In genomic region chr7:98119257-98119918, GRCh38 we compare ENCODE assay signal across 9 cellular contexts. TPM values are rescaled to one million over a fixed set of nuclear protein-coding genes. Genes with fewer than 3 reads are reported as not detected.
A peak's percentile ranks its signal among the peaks of the same experiment; 100 is the strongest.
DNase-seq lines count a peak whose midpoint lies in the region; ATAC-seq and TF ChIP-seq lines count a peak whose summit lies in the region.
"Had no signal": no experiment of that assay in that cellular context is flagged by ENCODE, and none has a peak within 500 bp of the region (broad histone marks: within the 10 kb centered on the region; RNA-seq: fewer than 3 reads in every experiment).

No MANE protein-coding gene starts in this region.

- H3K27ac Mint-ChIP-seq in osteocyte (ENCODE audit: unreplicated experiment), result peak overlapping the region; percentile 87

- TF ChIP-seq CTCF in osteocyte (IDR thresholded peaks at IDR 0.05), result no peak

- H3K4me3 Mint-ChIP-seq in osteocyte (ENCODE audit: unreplicated experiment), result peak overlapping the region; percentile 52

- no peaks in the 10 kb centered on the region for H3K36me3 Mint-ChIP-seq in osteocyte (ENCODE audit: unreplicated experiment)

- ATAC-seq in HG03439 (IDR thresholded peaks at IDR 0.05; ENCODE audit: unreplicated experiment), result no peak

- H3K27ac ChIP-seq in epithelial cell of prostate, result peak overlapping the region; percentile 63
- H3K27ac ChIP-seq: WERI-Rb-1 had no signal

- no peaks in the 10 kb centered on the region for H3K9me3 Mint-ChIP-seq in osteocyte (ENCODE audit: unreplicated experiment)

- peaks cover 37% of the 10 kb centered on the region for H3K4me1 Mint-ChIP-seq in osteocyte (ENCODE audit: unreplicated experiment)

- DNase-seq in EH (ENCODE audit: low read depth) (peak; percentile 78), NCI-H2171 (lab: John Stamatoyannopoulos, UW) (peak; percentile 17), epithelial cell of prostate (ENCODE audit: low read depth, low spot score) (no peak), osteocyte (ENCODE audit: extremely low spot score, unreplicated experiment) (no peak), NCI-H2196 treated with DMSO at 0.1 percent for 48 hours (lab: John Stamatoyannopoulos, UW; ENCODE audit: unreplicated experiment) (no peak), NCI-H1694 treated with DMSO at 0.1 percent for 48 hours (lab: John Stamatoyannopoulos, UW) (no peak), SKM-1 (lab: John Stamatoyannopoulos, UW; ENCODE audit: unreplicated experiment) (no peak)
- DNase-seq: WERI-Rb-1 had no signal

- no peaks in the 10 kb centered on the region for H3K27me3 Mint-ChIP-seq in osteocyte (ENCODE audit: unreplicated experiment)

RNA-seq across cellular contexts. Expression of gene LMTK2, which starts 12.7 kb away (rescaled TPM):
- total RNA-seq in osteocyte, result 15.4 and 21.4 TPM in 2 replicates

Comparison
In these comparisons a context has a peak if more than half of its experiments do, and no peak if none do; other contexts are left out.
1. DNase-seq: peak in EH (single experiment) and NCI-H2171 (single experiment); none in epithelial cell of prostate (single experiment), osteocyte (single experiment), NCI-H2196 treated with DMSO at 0.1 percent for 48 hours (single experiment), NCI-H1694 treated with DMSO at 0.1 percent for 48 hours (single experiment) and SKM-1 (single experiment).